Comparison of ENCODE assay signal across 1 cellular context in genomic region chr1:145047553-145047952, GRCh38. TPM values are rescaled to one million over a fixed set of nuclear protein-coding genes. Genes with fewer than 3 reads are reported as not detected.
"Had no signal": no experiment of that assay in that cellular context is flagged by ENCODE, and none has a peak within 500 bp of the region (broad histone marks: within the 10 kb centered on the region; RNA-seq: fewer than 3 reads in every experiment).

No MANE protein-coding gene starts in this region.

RNA-seq across cellular contexts. Expression of gene FAM72D, which starts 48.2 kb away (rescaled TPM):
- total RNA-seq: ascending aorta had no signal
